In the genomic region with DNA sequence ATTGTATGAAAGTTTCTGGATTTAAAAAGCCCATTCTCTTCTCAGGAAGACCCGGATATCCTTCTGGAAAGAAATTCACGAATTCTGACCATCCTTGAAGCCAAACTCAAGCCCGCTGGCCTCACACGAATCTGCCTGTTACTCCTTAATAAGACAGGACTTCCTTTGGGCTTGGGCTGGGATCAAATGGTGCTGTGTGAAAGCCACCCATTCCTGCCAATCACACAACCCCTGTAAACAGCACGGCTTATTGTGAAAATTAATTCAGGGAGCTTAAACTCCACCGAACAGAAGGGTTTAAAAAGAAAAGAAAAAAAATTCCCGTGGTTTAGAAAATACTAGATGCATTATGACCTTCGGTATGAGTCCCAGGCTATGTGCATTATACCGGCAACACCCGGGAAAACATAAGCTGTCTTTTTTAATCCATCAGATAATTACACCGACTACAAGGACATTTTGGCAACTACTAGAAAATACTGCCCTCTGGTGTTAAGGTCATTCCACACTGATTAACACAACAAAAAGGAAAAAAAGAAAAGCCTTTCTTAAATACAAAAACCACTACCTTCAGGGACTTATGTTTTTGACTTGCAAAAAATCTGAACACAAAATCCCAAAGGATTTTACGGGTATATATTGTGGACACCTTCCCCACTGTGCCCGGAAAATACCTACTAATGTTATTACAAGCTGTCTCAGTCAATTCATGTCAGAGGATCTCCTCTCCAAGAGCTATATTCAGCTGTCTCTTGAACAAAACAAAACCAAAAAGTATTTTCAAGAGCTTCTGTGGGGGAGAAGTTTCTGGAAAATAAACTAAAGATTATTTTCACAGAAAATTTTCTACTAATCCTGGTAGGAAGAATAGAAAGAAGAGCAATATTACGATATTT, we compare ENCODE assay signal across 9 cellular contexts.
A peak's percentile ranks its signal among the peaks of the same experiment; 100 is the strongest.
DNase-seq lines count a peak whose midpoint lies in the region; ATAC-seq and TF ChIP-seq lines count a peak whose summit lies in the region.
"Had no signal": no experiment of that assay in that cellular context is flagged by ENCODE, and none has a peak within 500 bp of the region (broad histone marks: within the 10 kb centered on the region; RNA-seq: fewer than 3 reads in every experiment).

No MANE protein-coding gene starts in this region.

- peak; percentile 90 for TF ChIP-seq CTCF in chondrocyte (IDR thresholded peaks at IDR 0.05)

- peaks cover 4% of the 10 kb centered on the region for H3K4me1 Mint-ChIP-seq in chondrocyte (ENCODE audit: low read depth)

- no peaks in the 10 kb centered on the region for H3K9me3 ChIP-seq in HUES48 (ENCODE audit: control insufficient read depth, insufficient read depth, low read length)

- DNase-seq in COR-L47 (lab: John Stamatoyannopoulos, UW) (peak; percentile 44), NOMO-1 treated with DMSO at 0.1 percent for 48 hours (lab: John Stamatoyannopoulos, UW; ENCODE audit: unreplicated experiment) (peak; percentile 30), chondrocyte (ENCODE audit: low spot score) (no peak), left kidney (ENCODE audit: low read depth, low spot score) (peak; percentile 84), GM19240 (ENCODE audit: insufficient read length, low spot score) (no peak)
- DNase-seq in stimulated activated CD4-positive, alpha-beta T cell treated with anti-CD3 and anti-CD28 coated beads, Interleukin-4, amount 100 ng/mL, for 1 hour: no peak

- peak overlapping the region; percentile 11 for H3K4me3 Mint-ChIP-seq in chondrocyte (ENCODE audit: unreplicated experiment)

- peaks cover 21% of the 10 kb centered on the region for H3K27me3 Mint-ChIP-seq in chondrocyte (ENCODE audit: low read depth)

- H3K9me3 Mint-ChIP-seq in chondrocyte (ENCODE audit: low read depth): no peaks in the 10 kb centered on the region

- H3K27me3 ChIP-seq in HUES48 (ENCODE audit: control insufficient read depth, insufficient read depth, low read length): no peaks in the 10 kb centered on the region

- no peak overlapping the region for H3K27ac Mint-ChIP-seq in chondrocyte (ENCODE audit: unreplicated experiment)

- H3K27ac ChIP-seq in HUES48 (ENCODE audit: low read depth, low read length): no peak overlapping the region
- H3K27ac ChIP-seq: skin epidermis had no signal

- H3K9ac ChIP-seq in HUES48 (ENCODE audit: low read depth, low read length): no peak overlapping the region

- peak overlapping the region; percentile 47 for H3K4me3 ChIP-seq in HUES48 (ENCODE audit: low read depth, low read length)
- H3K4me3 ChIP-seq: skin epidermis had no signal

- no peaks in the 10 kb centered on the region for H3K36me3 ChIP-seq in HUES48 (ENCODE audit: control insufficient read depth, insufficient read depth, low read length)

- no peaks in the 10 kb centered on the region for H3K36me3 Mint-ChIP-seq in chondrocyte (ENCODE audit: low read depth)

- H3K4me1 ChIP-seq in HUES48 (ENCODE audit: control insufficient read depth, insufficient read depth, low read length): peaks cover 9% of the 10 kb centered on the region; the same call in 1 of the 2 replicates

- ATAC-seq in HG03196 (IDR thresholded peaks at IDR 0.05; ENCODE audit: unreplicated experiment): no peak

Comparison
In these comparisons a context has a peak if more than half of its experiments do, and no peak if none do; other contexts are left out.
1. DNase-seq: peak in COR-L47 (single experiment), NOMO-1 treated with DMSO at 0.1 percent for 48 hours (single experiment) and left kidney (single experiment); none in chondrocyte (single experiment), GM19240 (single experiment) and stimulated activated CD4-positive, alpha-beta T cell treated with anti-CD3 and anti-CD28 coated beads, Interleukin-4, amount 100 ng/mL, for 1 hour (single experiment).